In the genomic region with DNA sequence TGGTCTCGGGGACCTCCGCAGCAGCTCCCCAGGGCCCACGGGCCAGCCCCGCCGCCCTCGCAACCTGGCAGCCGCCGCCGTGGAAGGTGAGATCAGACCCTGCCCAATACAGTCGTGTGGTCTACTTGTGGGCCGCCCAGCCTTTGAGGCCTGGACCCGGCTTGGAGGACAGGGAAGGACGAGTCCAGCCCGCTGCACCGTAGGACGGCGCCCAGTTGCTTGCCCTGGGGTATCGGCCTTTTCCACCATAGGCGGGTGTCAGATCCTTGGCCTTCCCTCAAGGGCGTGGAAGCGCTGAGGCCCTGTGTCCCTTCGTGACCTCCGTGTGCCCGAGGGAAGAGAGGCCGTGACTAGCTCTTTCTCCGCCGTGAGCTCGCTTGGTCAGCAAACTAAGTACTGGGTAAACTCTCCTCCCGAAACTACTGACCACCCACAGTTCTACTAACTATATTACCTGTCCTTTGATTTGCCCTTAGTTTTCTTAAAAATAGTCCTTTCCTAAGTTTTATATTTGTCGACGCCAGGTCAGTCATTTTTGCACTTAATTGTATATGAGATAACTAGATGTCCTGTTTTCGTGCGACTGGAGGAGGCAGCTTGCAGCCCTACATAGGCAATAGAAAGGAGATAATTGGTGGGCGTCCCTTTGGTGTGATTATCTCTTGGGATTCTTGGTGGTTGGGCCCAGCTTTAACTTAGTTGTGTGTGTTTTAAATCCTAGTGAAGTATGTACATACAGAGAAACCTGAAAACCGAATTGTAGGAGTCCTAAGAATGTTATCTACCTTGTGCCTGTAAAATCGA, we compare ENCODE assay signal across 8 cellular contexts. TPM values are rescaled to one million over a fixed set of nuclear protein-coding genes. Genes with fewer than 3 reads are reported as not detected.
DNase-seq lines count a peak whose midpoint lies in the region; ATAC-seq and TF ChIP-seq lines count a peak whose summit lies in the region.

No MANE protein-coding gene starts in this region.

- peaks cover 39% of the 10 kb centered on the region for H3K4me1 ChIP-seq in CD4-positive, CD25-positive, alpha-beta regulatory T cell (ENCODE audit: control insufficient read depth, insufficient read depth, low read length, poor library complexity, severe bottlenecking)
- peaks cover 16% of the 10 kb centered on the region for H3K4me1 ChIP-seq in OCI-LY3 (ENCODE audit: low read length)
- peaks cover 0 to 10% of the 10 kb centered on the region in 2 donors for H3K4me1 ChIP-seq in breast epithelium

- H4K20me1 ChIP-seq in OCI-LY3 (ENCODE audit: insufficient read depth, low read length): peaks cover 28% of the 10 kb centered on the region

- peak overlapping the region; percentile 89 to 97 (median 93) for H3K4me3 Mint-ChIP-seq in CD4-positive, CD25-positive, alpha-beta regulatory T cell

- no peaks in the 10 kb centered on the region for H3K27me3 Mint-ChIP-seq in CD4-positive, CD25-positive, alpha-beta regulatory T cell

- H3K27me3 ChIP-seq in CD4-positive, CD25-positive, alpha-beta regulatory T cell (ENCODE audit: control insufficient read depth, insufficient read depth, low read length): no peaks in the 10 kb centered on the region
- no peaks in the 10 kb centered on the region for H3K27me3 ChIP-seq in OCI-LY3 (ENCODE audit: low read depth, low read length)
- H3K27me3 ChIP-seq in breast epithelium: no peaks in the 10 kb centered on the region
- H3K27me3 ChIP-seq in layer of hippocampus (ENCODE audit: control insufficient read depth, insufficient read depth, low read length): no peaks in the 10 kb centered on the region

- H3K4me3 ChIP-seq in CD4-positive, CD25-positive, alpha-beta regulatory T cell (ENCODE audit: low read depth, low read length): peak overlapping the region; percentile 92
- H3K4me3 ChIP-seq in OCI-LY3 (ENCODE audit: low read length) (peak overlapping the region; percentile 98), breast epithelium (peak overlapping the region; percentile 69 to 89 (median 72))

- peaks cover 56% of the 10 kb centered on the region for H3K79me2 ChIP-seq in OCI-LY3 (ENCODE audit: low read length)

- no peak for TF ChIP-seq CTCF in OCI-LY3 (IDR thresholded peaks at IDR 0.05; ENCODE audit: low read depth, low read length)
- TF ChIP-seq CTCF in breast epithelium (IDR thresholded peaks at IDR 0.05): no peak

- H3K9me3 ChIP-seq in CD4-positive, CD25-positive, alpha-beta regulatory T cell (ENCODE audit: control insufficient read depth in 2 of 2, low read length in 2 of 2): no peaks in the 10 kb centered on the region
- H3K9me3 ChIP-seq in OCI-LY3 (ENCODE audit: insufficient read depth, low read length) (no peaks in the 10 kb centered on the region), breast epithelium (no peaks in the 10 kb centered on the region)

- H3K9ac ChIP-seq in OCI-LY3 (ENCODE audit: low read length): peak overlapping the region; percentile 98

- no peak overlapping the region for H2AFZ ChIP-seq in OCI-LY3 (ENCODE audit: low read depth, low read length)

- ATAC-seq in CD4-positive, CD25-positive, alpha-beta regulatory T cell (ENCODE audit: low read depth in 2 of 2): no peak
- ATAC-seq in GM21717 (IDR thresholded peaks at IDR 0.05; ENCODE audit: unreplicated experiment): peak; percentile 4

- peaks cover 35% of the 10 kb centered on the region for H3K36me3 ChIP-seq in CD4-positive, CD25-positive, alpha-beta regulatory T cell (ENCODE audit: control insufficient read depth, insufficient read depth, low read length)
- H3K36me3 ChIP-seq in OCI-LY3 (replicated peaks; ENCODE audit: low read depth, low read length) (peaks cover 42% of the 10 kb centered on the region), breast epithelium (no peaks in the 10 kb centered on the region)

- peak overlapping the region; percentile 88 for H3K4me2 ChIP-seq in OCI-LY3 (ENCODE audit: low read length)

- H3K9me3 Mint-ChIP-seq in CD4-positive, CD25-positive, alpha-beta regulatory T cell: no peaks in the 10 kb centered on the region

- peak in 2 of 3 donors; percentile 20 to 42 for DNase-seq in CD4-positive, CD25-positive, alpha-beta regulatory T cell
- DNase-seq in breast epithelium (ENCODE audit: low spot score in 2 of 2) (peak in 1 of 2 donors; percentile 58), SKM-1 treated with dmso at 0.1 percent for 144 hours (lab: John Stamatoyannopoulos, UW; ENCODE audit: unreplicated experiment) (no peak), NCI-H1048 (lab: John Stamatoyannopoulos, UW) (no peak)
- DNase-seq in stimulated activated CD8-positive, alpha-beta memory T cell treated with anti-CD3 and anti-CD28 coated beads, Interleukin-12 subunit alpha, Interleukin-12 subunit beta, amount 100 ng/mL, for 4 hours (ENCODE audit: low read depth): peak; percentile 22

- peaks cover 17% of the 10 kb centered on the region for H3K36me3 Mint-ChIP-seq in CD4-positive, CD25-positive, alpha-beta regulatory T cell

- H3K27ac ChIP-seq in CD4-positive, CD25-positive, alpha-beta regulatory T cell (ENCODE audit: insufficient read depth, low read length, poor library complexity, severe bottlenecking): peak overlapping the region; percentile 96
- peak overlapping the region; percentile 67 for H3K27ac ChIP-seq in OCI-LY3 (ENCODE audit: low read length)
- peak overlapping the region; percentile 96 to 98 for H3K27ac ChIP-seq in breast epithelium
- H3K27ac ChIP-seq in layer of hippocampus (ENCODE audit: low read depth, low read length): peak overlapping the region; percentile 91

- peak overlapping the region; percentile 99 to 100 (median 99) for H3K27ac Mint-ChIP-seq in CD4-positive, CD25-positive, alpha-beta regulatory T cell

- intact Hi-C loops in breast epithelium (cut with DNase I; ENCODE audit: low total_unique reads): no loop called here

- TF ChIP-seq POLR2A in breast epithelium (IDR thresholded peaks at IDR 0.05): no peak

- peaks cover 6 to 45% (median 34%) of the 10 kb centered on the region in 4 donors for H3K4me1 Mint-ChIP-seq in CD4-positive, CD25-positive, alpha-beta regulatory T cell

RNA-seq across cellular contexts. Expression of a gene that starts 0.8 kb away (rescaled TPM):
- total RNA-seq in CD4-positive, CD25-positive, alpha-beta regulatory T cell: 491 TPM
- polyA plus RNA-seq in CD4-positive, CD25-positive, alpha-beta regulatory T cell: 100 to 1,000 TPM; 315 to 484 (median 346) TPM
- total RNA-seq in breast epithelium: 100 to 1,000 TPM; 327 to 469 (median 356) TPM

RNA-seq across cellular contexts. Expression of a gene that starts 50.3 kb away (rescaled TPM):
- total RNA-seq in CD4-positive, CD25-positive, alpha-beta regulatory T cell: 3.4 TPM
- 10 to 100 TPM in 2 of 4 donors, 1 to 10 TPM in 2; 6.2 to 11.0 (median 9.2) TPM for polyA plus RNA-seq in CD4-positive, CD25-positive, alpha-beta regulatory T cell
- 10 to 100 TPM; 10.7 to 19.7 (median 12.3) TPM for total RNA-seq in breast epithelium

RNA-seq across cellular contexts. Expression of a gene that starts 50.8 kb away (rescaled TPM):
- 28.5 TPM for total RNA-seq in CD4-positive, CD25-positive, alpha-beta regulatory T cell
- 1 to 10 TPM; 4.9 to 7.5 (median 6.8) TPM for polyA plus RNA-seq in CD4-positive, CD25-positive, alpha-beta regulatory T cell
- total RNA-seq in breast epithelium: 10 to 100 TPM; 10.1 to 18.1 (median 16.4) TPM

Comparison
In these comparisons a context has a peak if more than half of its experiments do, and no peak if none do; other contexts are left out.
1. DNase-seq: peak in CD4-positive, CD25-positive, alpha-beta regulatory T cell (2 of 3) and stimulated activated CD8-positive, alpha-beta memory T cell treated with anti-CD3 and anti-CD28 coated beads, Interleukin-12 subunit alpha, Interleukin-12 subunit beta, amount 100 ng/mL, for 4 hours (single experiment); none in SKM-1 treated with dmso at 0.1 percent for 144 hours (single experiment) and NCI-H1048 (single experiment).
2. Peak in every context shown above with its lines, with median percentiles within 50 percentile points of each other: H3K27ac ChIP-seq and H3K4me3 ChIP-seq.